ENCODE assay signal across 9 cellular contexts in the genomic region with DNA sequence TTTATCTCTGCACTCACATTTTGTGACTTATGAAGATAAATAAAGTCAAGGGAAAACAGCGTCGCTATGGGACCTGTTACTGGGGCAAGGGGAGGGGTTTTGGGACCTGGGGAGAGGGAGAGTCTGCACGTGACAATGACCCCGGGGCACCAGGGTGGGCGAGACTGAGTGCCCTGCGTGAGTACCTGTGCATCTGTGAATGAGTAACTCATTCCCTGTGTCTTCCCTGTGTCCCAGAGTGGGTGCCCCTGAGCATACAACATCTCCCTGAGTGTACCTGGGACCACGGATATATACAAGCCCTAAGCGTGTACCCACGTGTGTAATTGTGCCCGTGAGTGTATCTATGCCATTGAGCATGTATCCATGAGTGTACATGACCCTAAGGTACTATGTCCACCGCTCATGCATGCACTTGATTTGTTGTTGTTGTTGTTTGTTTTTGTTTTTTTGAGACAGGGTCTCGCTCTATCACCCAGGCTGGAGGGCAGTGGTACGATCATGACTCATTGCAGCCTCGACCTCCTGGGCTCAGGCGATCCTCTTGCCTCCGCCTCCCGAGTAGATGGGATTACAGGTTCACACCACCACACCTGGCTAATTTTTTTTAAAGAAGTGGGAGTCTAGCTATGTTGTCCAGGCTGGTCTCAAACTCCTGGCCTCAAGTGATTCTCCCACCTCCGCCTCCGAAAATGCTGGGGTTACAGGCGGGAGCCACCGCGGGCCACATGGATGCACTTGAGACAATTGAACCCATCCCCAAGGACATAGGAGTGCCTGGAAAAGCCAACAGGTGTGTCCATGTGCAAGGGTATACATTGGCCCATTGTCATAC. TPM values are rescaled to one million over a fixed set of nuclear protein-coding genes. Genes with fewer than 3 reads are reported as not detected.
DNase-seq lines count a peak whose midpoint lies in the region; ATAC-seq and TF ChIP-seq lines count a peak whose summit lies in the region.
"Had no signal": no experiment of that assay in that cellular context is flagged by ENCODE, and none has a peak within 500 bp of the region (broad histone marks: within the 10 kb centered on the region; RNA-seq: fewer than 3 reads in every experiment).

No MANE protein-coding gene starts in this region.

- H3K27ac ChIP-seq in RWPE1 (peak overlapping the region; percentile 74; the same call in 1 of the 2 replicates), fibroblast of lung (ENCODE audit: insufficient read depth, low read length) (no peak overlapping the region), rectal smooth muscle tissue (ENCODE audit: low read depth, low read length) (no peak overlapping the region)

- CTCF ChIA-PET in RWPE1 (lab: Yijun Ruan, JAX): interaction anchor here (0.7 to 1.5 kb wide), 9 partner anchors 8 to 171 kb away, joined by 3 to 9 read pairs (median 4); a partner anchor contains a TSS

- H3K36me3 ChIP-seq in fibroblast of lung (ENCODE audit: control insufficient read depth, insufficient read depth, low read length) (peaks cover 4% of the 10 kb centered on the region), rectal smooth muscle tissue (ENCODE audit: control insufficient read depth, insufficient read depth, low read length) (peaks cover 8% of the 10 kb centered on the region)

- TF ChIP-seq CTCF in RWPE1 (conservative IDR thresholded peaks at IDR 0.05; ENCODE audit: low read depth): no peak
- no peak for TF ChIP-seq CTCF in fibroblast of lung (conservative IDR thresholded peaks at IDR 0.05 in 1 of 2, IDR thresholded peaks at IDR 0.05 in 1 of 2; ENCODE audit: low read depth in 1 of 2, low read length in 2 of 2)

- H3K9ac ChIP-seq in fibroblast of lung (ENCODE audit: insufficient read depth, low read length) (no peak overlapping the region), rectal smooth muscle tissue (ENCODE audit: low read length) (no peak overlapping the region)

- H3K9me3 ChIP-seq in fibroblast of lung (ENCODE audit: control insufficient read depth, insufficient read depth, low read depth, low read length): no peaks in the 10 kb centered on the region

- peaks cover 7% of the 10 kb centered on the region for H3K79me2 ChIP-seq in fibroblast of lung (ENCODE audit: control insufficient read depth, insufficient read depth, low read length)

- TF ChIP-seq POLR2A in GM18505 (IDR thresholded peaks at IDR 0.05; ENCODE audit: borderline replicate concordance, extremely low read depth, insufficient read depth, insufficient read length): peak; percentile 8

- no peak for ATAC-seq in GM18505 (IDR thresholded peaks at IDR 0.05; ENCODE audit: unreplicated experiment)
- no peak for ATAC-seq in HG03280 (IDR thresholded peaks at IDR 0.05; ENCODE audit: unreplicated experiment)
- ATAC-seq in HG02884 (IDR thresholded peaks at IDR 0.05; ENCODE audit: unreplicated experiment): no peak
- no peak for ATAC-seq in GM19351 (IDR thresholded peaks at IDR 0.05; ENCODE audit: unreplicated experiment)

- no peaks in the 10 kb centered on the region for H4K20me1 ChIP-seq in fibroblast of lung (ENCODE audit: control insufficient read depth, extremely low read depth, insufficient read depth, low read length)

- POLR2A ChIA-PET in RWPE1 (lab: Yijun Ruan, JAX; ENCODE audit: low non-redundant PET): no interaction called here

- DNase-seq in RWPE1 (ENCODE audit: low spot score) (no peak), fibroblast of lung (ENCODE audit: low read depth in 2 of 2) (no peak), ACHN (no peak)

- H2AFZ ChIP-seq in fibroblast of lung (ENCODE audit: low read length): peak overlapping the region; percentile 57

- peaks cover 2% of the 10 kb centered on the region for H3K27me3 ChIP-seq in fibroblast of lung (ENCODE audit: control insufficient read depth, insufficient read depth, low read length)
- H3K27me3 ChIP-seq in rectal smooth muscle tissue (ENCODE audit: control insufficient read depth, insufficient read depth, low read length): no peaks in the 10 kb centered on the region

- in situ Hi-C loops in ACHN (cut with HindIII; ENCODE audit: low pct_ligation_motif_present, low pct_unique_long_range_greater_than_20kb, low sequenced_read_pairs): no loop called here

- H3K4me1 ChIP-seq in fibroblast of lung (ENCODE audit: control insufficient read depth, extremely low read depth, insufficient read depth, low read length) (no peaks in the 10 kb centered on the region), rectal smooth muscle tissue (ENCODE audit: control insufficient read depth, insufficient read depth, low read length) (peaks cover 2% of the 10 kb centered on the region)

- H3K4me3 ChIP-seq in fibroblast of lung (replicated peaks in 1 of 4; ENCODE audit: control extremely low read depth in 1 of 4, insufficient read depth in 1 of 4, low read depth in 3 of 4, low read length in 4 of 4) (peak overlapping the region in 2 of 4 experiments; percentile 30 to 46), rectal smooth muscle tissue (ENCODE audit: low read length) (peak overlapping the region; percentile 93)

- peak overlapping the region; percentile 67 for H3K4me2 ChIP-seq in fibroblast of lung (ENCODE audit: extremely low read depth, insufficient read depth, low read length)

RNA-seq across cellular contexts. Expression of a gene that starts 0.6 kb away (rescaled TPM):
- total RNA-seq in fibroblast of lung: 49.6 and 103 TPM in 2 replicates
- 19.4 and 22.2 TPM in 2 replicates for polyA plus RNA-seq in fibroblast of lung
- polyA plus RNA-seq in fibroblast of lung (2012): 120 and 179 TPM in 2 replicates
- polyA minus RNA-seq in fibroblast of lung (ENCODE audit: low replicate concordance): 11.4 and 11.7 TPM in 2 replicates

RNA-seq across cellular contexts. Expression of a gene that starts 3.1 kb away (rescaled TPM):
- not detected in 2 replicates for total RNA-seq in fibroblast of lung
- not detected in 2 replicates for polyA plus RNA-seq in fibroblast of lung
- not detected in 2 replicates for polyA plus RNA-seq in fibroblast of lung (2012)
- polyA minus RNA-seq in fibroblast of lung (ENCODE audit: low replicate concordance): not detected in 2 replicates
- total RNA-seq: RPMI7951 had no signal

RNA-seq across cellular contexts. Expression of a gene that starts 11.1 kb away (rescaled TPM):
- not detected in 2 replicates for total RNA-seq in fibroblast of lung
- not detected in 2 replicates for polyA plus RNA-seq in fibroblast of lung
- not detected in 2 replicates for polyA plus RNA-seq in fibroblast of lung (2012)
- polyA minus RNA-seq in fibroblast of lung (ENCODE audit: low replicate concordance): not detected in 2 replicates
- total RNA-seq: RPMI7951 had no signal

RNA-seq across cellular contexts. Expression of a gene that starts 21.9 kb away (rescaled TPM):
- total RNA-seq in fibroblast of lung: not detected in 2 replicates
- polyA plus RNA-seq in fibroblast of lung: not detected in 2 replicates
- polyA plus RNA-seq in fibroblast of lung (2012): not detected in 2 replicates
- not detected in 2 replicates for polyA minus RNA-seq in fibroblast of lung (ENCODE audit: low replicate concordance)
- total RNA-seq: RPMI7951 had no signal

RNA-seq across cellular contexts. Expression of a gene that starts 43.1 kb away (rescaled TPM):
- total RNA-seq in fibroblast of lung: 2.8 and 4.6 TPM in 2 replicates
- 4.6 and 5.3 TPM in 2 replicates for polyA plus RNA-seq in fibroblast of lung
- 2.8 and 4.6 TPM in 2 replicates for polyA plus RNA-seq in fibroblast of lung (2012)
- 7.7 and 32.2 TPM in 2 replicates for polyA minus RNA-seq in fibroblast of lung (ENCODE audit: low replicate concordance)
